In the genomic region with DNA sequence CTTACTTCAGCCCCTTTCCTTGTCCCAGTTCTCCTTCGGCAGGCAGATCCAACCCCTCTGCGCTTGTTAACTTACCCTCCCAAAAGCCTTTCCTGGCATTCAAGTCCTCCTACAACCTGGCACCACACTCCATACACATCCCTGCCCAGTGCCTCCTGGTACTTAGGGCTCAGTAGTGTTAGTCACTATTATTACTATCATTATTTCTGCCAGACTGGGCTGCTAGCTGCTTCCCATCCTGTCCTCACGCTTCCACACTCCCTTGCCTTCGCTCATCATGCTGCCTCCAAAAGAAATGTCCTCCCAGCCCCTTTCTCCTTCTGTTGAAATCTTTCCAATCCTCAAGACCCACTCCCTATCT, we compare ENCODE assay signal across 8 cellular contexts. TPM values are rescaled to one million over a fixed set of nuclear protein-coding genes. Genes with fewer than 3 reads are reported as not detected.
DNase-seq lines count a peak whose midpoint lies in the region; ATAC-seq and TF ChIP-seq lines count a peak whose summit lies in the region.

No MANE protein-coding gene starts in this region.

- H2BK5ac ChIP-seq in trophoblast cell (ENCODE audit: low read depth, low read length, poor library complexity), result peak overlapping the region; percentile 99

- no peak overlapping the region for H3K27ac ChIP-seq in CD8-positive, alpha-beta T cell (ENCODE audit: low read depth, low read length)
- H3K27ac ChIP-seq in SK-N-MC, result peak overlapping the region; percentile 81
- peak overlapping the region; percentile 96 to 99 (median 98) for H3K27ac ChIP-seq in esophagus squamous epithelium
- peak overlapping the region; percentile 98 for H3K27ac ChIP-seq in trophoblast cell (ENCODE audit: low read depth, low read length)

- H3K9ac ChIP-seq in SK-N-MC (ENCODE audit: insufficient read length), result no peak overlapping the region
- no peak overlapping the region for H3K9ac ChIP-seq in trophoblast cell (ENCODE audit: low read length)

- H4K12ac ChIP-seq in trophoblast cell (ENCODE audit: low read depth, low read length), result peak overlapping the region; percentile 70

- peaks cover 39% of the 10 kb centered on the region for H3K79me1 ChIP-seq in trophoblast cell (ENCODE audit: low read length)

- peak overlapping the region; percentile 98 for H3K14ac ChIP-seq in trophoblast cell (ENCODE audit: low read length)

- H3K4me2 ChIP-seq in trophoblast cell (ENCODE audit: low read length), result peak overlapping the region; percentile 37

- TF ChIP-seq CTCF in CD8-positive, alpha-beta T cell (IDR thresholded peaks at IDR 0.05), result no peak
- no peak for TF ChIP-seq CTCF in esophagus squamous epithelium (IDR thresholded peaks at IDR 0.05)

- H3K27me3 Mint-ChIP-seq in CD8-positive, alpha-beta T cell (ENCODE audit: low read depth), result no peaks in the 10 kb centered on the region

- H2AK5ac ChIP-seq in trophoblast cell (ENCODE audit: low read length), result peak overlapping the region; percentile 94

- H3K9me3 ChIP-seq in CD8-positive, alpha-beta T cell (ENCODE audit: low read length), result no peaks in the 10 kb centered on the region
- H3K9me3 ChIP-seq in SK-N-MC (ENCODE audit: low read depth, low read length) (no peaks in the 10 kb centered on the region), esophagus squamous epithelium (no peaks in the 10 kb centered on the region), trophoblast cell (ENCODE audit: insufficient read depth, low read depth, low read length) (no peaks in the 10 kb centered on the region)

- H3K9me3 Mint-ChIP-seq in CD8-positive, alpha-beta T cell, result no peaks in the 10 kb centered on the region

- H3K79me2 ChIP-seq in trophoblast cell (ENCODE audit: control insufficient read depth, insufficient read depth, low read length, poor library complexity), result peaks cover 39% of the 10 kb centered on the region

- no peak for ATAC-seq in CD8-positive, alpha-beta T cell

- peaks cover 81% of the 10 kb centered on the region for H3K4me1 ChIP-seq in CD8-positive, alpha-beta T cell (ENCODE audit: insufficient read depth, low read length)
- H3K4me1 ChIP-seq in esophagus squamous epithelium (peaks cover 76 to 93% (median 80%) of the 10 kb centered on the region in 3 donors), trophoblast cell (ENCODE audit: control insufficient read depth in 1 of 2, insufficient read depth in 2 of 2, low read length in 2 of 2) (peaks cover 35 to 48% of the 10 kb centered on the region in 2 experiments)

- H4K91ac ChIP-seq in trophoblast cell (ENCODE audit: low read depth, low read length), result peak overlapping the region; percentile 98

- peak overlapping the region; percentile 99 for H2BK12ac ChIP-seq in trophoblast cell (ENCODE audit: low read length)

- peaks cover 15% of the 10 kb centered on the region for H3K36me3 Mint-ChIP-seq in CD8-positive, alpha-beta T cell

- H3K23ac ChIP-seq in trophoblast cell (ENCODE audit: low read length), result no peak overlapping the region

- H3K4me1 Mint-ChIP-seq in CD8-positive, alpha-beta T cell (ENCODE audit: low read depth), result peaks cover 88% of the 10 kb centered on the region

- no peaks in the 10 kb centered on the region for H3K36me3 ChIP-seq in CD8-positive, alpha-beta T cell (ENCODE audit: insufficient read depth, low read length)
- H3K36me3 ChIP-seq in SK-N-MC (ENCODE audit: insufficient read depth, low read length) (no peaks in the 10 kb centered on the region), esophagus squamous epithelium (no peaks in the 10 kb centered on the region), trophoblast cell (ENCODE audit: control insufficient read depth in 1 of 2, insufficient read depth in 2 of 2, low read length in 2 of 2) (peaks cover 4 to 5% of the 10 kb centered on the region in 2 experiments), H7 (replicated peaks; ENCODE audit: control insufficient read depth, insufficient read depth, low read length) (no peaks in the 10 kb centered on the region; the same call in 1 of the 2 replicates)

- no peak overlapping the region for H3K4me3 ChIP-seq in CD8-positive, alpha-beta T cell (ENCODE audit: low read depth, low read length)
- H3K4me3 ChIP-seq in SK-N-MC (no peak overlapping the region), esophagus squamous epithelium (peak overlapping the region in 2 of 4 donors; percentile 77 to 95), trophoblast cell (ENCODE audit: low read depth, low read length) (no peak overlapping the region), H7 (ENCODE audit: insufficient read depth, low read depth, low read length) (no peak overlapping the region)

- intact Hi-C loops in CD8-positive, alpha-beta T cell (cut with DNase I, micrococcal nuclease), result loop anchor here in 1 of 2 experiments (2.0 to 5.0 kb wide), 2 partner anchors 13 to 336 kb away; a partner anchor contains a TSS
- intact Hi-C loops in esophagus squamous epithelium (cut with DNase I), result no loop called here

- H3K4me3 Mint-ChIP-seq in CD8-positive, alpha-beta T cell, result peak overlapping the region; percentile 89

- peak overlapping the region; percentile 81 for H2AFZ ChIP-seq in trophoblast cell (ENCODE audit: insufficient read depth, low read length, poor library complexity)

- peak overlapping the region; percentile 93 for H3K4ac ChIP-seq in trophoblast cell (ENCODE audit: low read depth, low read length)

- CTCF ChIA-PET in CD8-positive, alpha-beta T cell (lab: Charles Lee), result interaction anchor here (0.6 to 7.1 kb wide), 8 partner anchors 11 to 516 kb away, joined by 3 to 162 read pairs (median 4); no protein-coding TSS in a partner anchor

- H4K8ac ChIP-seq in trophoblast cell (ENCODE audit: low read depth, low read length), result peak overlapping the region; percentile 91

- no peak for TF ChIP-seq POLR2A in esophagus squamous epithelium (IDR thresholded peaks at IDR 0.05)

- H3K27me3 ChIP-seq in CD8-positive, alpha-beta T cell (ENCODE audit: insufficient read depth, low read length), result no peaks in the 10 kb centered on the region
- H3K27me3 ChIP-seq in esophagus squamous epithelium, result no peaks in the 10 kb centered on the region
- H3K27me3 ChIP-seq in trophoblast cell (ENCODE audit: insufficient read depth, low read length), result no peaks in the 10 kb centered on the region
- H3K27me3 ChIP-seq in H7 (ENCODE audit: control insufficient read depth, insufficient read depth, low read length), result no peaks in the 10 kb centered on the region

- peak overlapping the region; percentile 99 for H2BK120ac ChIP-seq in trophoblast cell (ENCODE audit: insufficient read depth, low read length, poor library complexity)

- 63 to 73% methylated on average over 4 of the region's 4 CpGs for WGBS in esophagus squamous epithelium, 2 donors
- WGBS in trophoblast cell (ENCODE audit: extremely low coverage, insufficient coverage, insufficient read length), result no CpG with 5 or more reads among the region's 4 CpGs

- POLR2A ChIA-PET in CD8-positive, alpha-beta T cell (lab: Charles Lee), result interaction anchor here (6.8 to 7.1 kb wide), 2 partner anchors 11 to 13 kb away, joined by 70 to 87 read pairs; no protein-coding TSS in a partner anchor

- H3K18ac ChIP-seq in trophoblast cell (ENCODE audit: low read length), result peak overlapping the region; percentile 97

- peak overlapping the region; percentile 96 for H3K27ac Mint-ChIP-seq in CD8-positive, alpha-beta T cell

- DNase-seq in CD8-positive, alpha-beta T cell, result no peak
- DNase-seq in SK-N-MC (ENCODE audit: low read depth, low spot score) (no peak), esophagus squamous epithelium (lab: John Stamatoyannopoulos, UW) (no peak), trophoblast cell (no peak), mucosa of gallbladder (ENCODE audit: low spot score) (no peak), H7 (no peak), NCI-H1436 (lab: John Stamatoyannopoulos, UW) (no peak), H4 (ENCODE audit: low spot score) (no peak)

RNA-seq across cellular contexts. Expression of a gene that starts 1.6 kb away (rescaled TPM):
- total RNA-seq in CD8-positive, alpha-beta T cell, result 10 to 100 TPM; 87.3 to 91.4 TPM
- 10 to 100 TPM; 19.8 to 37.2 (median 24.0) TPM for total RNA-seq in esophagus squamous epithelium
- polyA plus RNA-seq in trophoblast cell (2013), result 47.8 and 51.3 TPM in 2 replicates
- total RNA-seq in mucosa of gallbladder, result 120 TPM
- 45.2 and 50.7 TPM in 2 replicates for total RNA-seq in H7 (2014; rRNA removed; shearing (Covaris generic))
- total RNA-seq in H4 (2014; rRNA removed; shearing (Covaris generic)), result 10.0 and 13.7 TPM in 2 replicates

RNA-seq across cellular contexts. Expression of a gene that starts 48.3 kb away (rescaled TPM):
- total RNA-seq in CD8-positive, alpha-beta T cell, result 1 to 10 TPM; 4.3 to 5.5 TPM
- 10 to 100 TPM; 18.9 to 35.4 (median 25.4) TPM for total RNA-seq in esophagus squamous epithelium
- polyA plus RNA-seq in trophoblast cell (2013), result 4.7 and 4.8 TPM in 2 replicates
- 73.1 TPM for total RNA-seq in mucosa of gallbladder
- 10.9 and 12.4 TPM in 2 replicates for total RNA-seq in H7 (2014; rRNA removed; shearing (Covaris generic))
- total RNA-seq in H4 (2014; rRNA removed; shearing (Covaris generic)), result 11.9 and 14.0 TPM in 2 replicates
